8 cellular contexts compared by ENCODE assay signal in genomic region chr13:50081899-50082425, GRCh38.
A peak's percentile ranks its signal among the peaks of the same experiment; 100 is the strongest.
DNase-seq lines count a peak whose midpoint lies in the region; ATAC-seq and TF ChIP-seq lines count a peak whose summit lies in the region.

No MANE protein-coding gene starts in this region.

- H3K4me1 Mint-ChIP-seq in Calu3 (ENCODE audit: low read depth, unreplicated experiment), result peaks cover under 1% of the 10 kb centered on the region
- peaks cover 12% of the 10 kb centered on the region for H3K4me1 Mint-ChIP-seq in endodermal cell

- CTCF ChIA-PET in Calu3 (lab: Charles Lee), result interaction anchor here (0.7 to 2.2 kb wide), 3 partner anchors 44 to 1075 kb away, joined by 3 to 7 read pairs (median 3); partner anchors contain the start of gene TRIM13

- intact Hi-C loops in Calu3 (cut with micrococcal nuclease; ENCODE audit: unreplicated experiment), result loop anchor here (5.0 kb wide), 3 partner anchors 40 to 285 kb away; partner anchors contain the start of gene TRIM13

- peak; percentile 67 for ATAC-seq in GM21423 (IDR thresholded peaks at IDR 0.05; ENCODE audit: unreplicated experiment)

- peak overlapping the region; percentile 99 for H3K4me2 ChIP-seq in mesendoderm (ENCODE audit: low read length)

- H3K4me3 Mint-ChIP-seq in Calu3 (ENCODE audit: low read depth, unreplicated experiment), result peak overlapping the region; percentile 80
- H3K4me3 Mint-ChIP-seq in endodermal cell, result peak overlapping the region; percentile 96

- H3K4ac ChIP-seq in mesendoderm (ENCODE audit: low read depth, low read length), result peak overlapping the region; percentile 40

- H3K23ac ChIP-seq in mesendoderm (ENCODE audit: low read length), result no peak overlapping the region

- peaks cover 27% of the 10 kb centered on the region for H3K4me1 ChIP-seq in HUES48 (ENCODE audit: control insufficient read depth, insufficient read depth, low read length)
- H3K4me1 ChIP-seq in NT2/D1 (ENCODE audit: insufficient read depth, insufficient read length), result no peaks in the 10 kb centered on the region
- no peaks in the 10 kb centered on the region for H3K4me1 ChIP-seq in endodermal cell (ENCODE audit: control insufficient read depth, insufficient read depth, low read length)
- H3K4me1 ChIP-seq in mesendoderm (ENCODE audit: control insufficient read depth, low read depth, low read length), result peaks cover 2% of the 10 kb centered on the region

- H3K4me3 ChIP-seq in HUES48 (ENCODE audit: low read depth, low read length) (peak overlapping the region; percentile 93), NT2/D1 (ENCODE audit: insufficient read length, low read depth) (peak overlapping the region; percentile 56), endodermal cell (ENCODE audit: low read length) (peak overlapping the region; percentile 86), mesendoderm (ENCODE audit: low read length) (peak overlapping the region; percentile 89)

- no peak overlapping the region for H2BK120ac ChIP-seq in mesendoderm (ENCODE audit: low read depth, low read length)

- H3K79me1 ChIP-seq in mesendoderm (ENCODE audit: low read length), result peaks cover 2% of the 10 kb centered on the region

- DNase-seq in Calu3, result peak; percentile 95
- DNase-seq in NT2/D1 (ENCODE audit: low read depth, low spot score), result peak; percentile 92
- peak; percentile 98 for DNase-seq in activated CD8-positive, alpha-beta memory T cell treated with anti-CD3 and anti-CD28 coated beads, Interleukin-2, amount 50 U/mL, for 24 hours (ENCODE audit: extremely low read depth)
- peak; percentile 100 for DNase-seq in endodermal cell
- peak; percentile 99 for DNase-seq in mesendoderm
- peak; percentile 96 for DNase-seq in stimulated activated CD8-positive, alpha-beta memory T cell treated with anti-CD3 and anti-CD28 coated beads, Interleukin-12 subunit alpha, Interleukin-12 subunit beta, amount 100 ng/mL, for 4 hours (ENCODE audit: low read depth)

- H3K36me3 ChIP-seq in HUES48 (ENCODE audit: control insufficient read depth, insufficient read depth, low read length), result no peaks in the 10 kb centered on the region
- no peaks in the 10 kb centered on the region for H3K36me3 ChIP-seq in NT2/D1 (ENCODE audit: insufficient read depth, insufficient read length, low read length)
- no peaks in the 10 kb centered on the region for H3K36me3 ChIP-seq in endodermal cell (ENCODE audit: control insufficient read depth, insufficient read depth, low read length)
- no peaks in the 10 kb centered on the region for H3K36me3 ChIP-seq in mesendoderm (ENCODE audit: control insufficient read depth, insufficient read depth, low read length)

- BruUV-seq in Calu3 (replicated peaks; lab: Mats Ljungman, UMichigan), result no TSS peak

- peak overlapping the region; percentile 95 for H3K27ac ChIP-seq in HUES48 (ENCODE audit: low read depth, low read length)
- H3K27ac ChIP-seq in endodermal cell (ENCODE audit: low read depth, low read length), result peak overlapping the region; percentile 95
- H3K27ac ChIP-seq in mesendoderm (ENCODE audit: low read depth, low read length), result peak overlapping the region; percentile 96

- H2BK15ac ChIP-seq in mesendoderm (replicated peaks; ENCODE audit: low read depth), result no peak overlapping the region

- no peak overlapping the region for H2BK5ac ChIP-seq in mesendoderm (ENCODE audit: low read length)

- H3K56ac ChIP-seq in mesendoderm (ENCODE audit: low read length), result peak overlapping the region; percentile 93

- H3K27me3 ChIP-seq in HUES48 (ENCODE audit: control insufficient read depth, insufficient read depth, low read length), result peaks cover 20% of the 10 kb centered on the region
- H3K27me3 ChIP-seq in NT2/D1 (ENCODE audit: insufficient read depth, insufficient read length), result no peaks in the 10 kb centered on the region
- H3K27me3 ChIP-seq in endodermal cell (ENCODE audit: control insufficient read depth, insufficient read depth, low read length, poor library complexity, severe bottlenecking), result no peaks in the 10 kb centered on the region
- no peaks in the 10 kb centered on the region for H3K27me3 ChIP-seq in mesendoderm (ENCODE audit: insufficient read depth, low read length, poor library complexity)

- no peak overlapping the region for H4K5ac ChIP-seq in mesendoderm (ENCODE audit: low read length)

- WGBS in endodermal cell (ENCODE audit: insufficient coverage in 1 of 2, insufficient read length in 1 of 2), 2 experiments, result 0% methylated on average over 28 to 35 of the region's 35 CpGs
- no CpG with 5 or more reads among the region's 35 CpGs for WGBS in mesendoderm (ENCODE audit: extremely low coverage, insufficient coverage, low lambda C conversion rate)

- H3K9ac ChIP-seq in HUES48 (ENCODE audit: low read depth, low read length) (peak overlapping the region; percentile 84), NT2/D1 (ENCODE audit: insufficient read length, low read depth) (peak overlapping the region; percentile 67), endodermal cell (ENCODE audit: extremely low read depth, low read length, poor library complexity, severe bottlenecking) (peak overlapping the region; percentile 87), mesendoderm (ENCODE audit: low read length) (peak overlapping the region; percentile 93)

- H2AK5ac ChIP-seq in mesendoderm (ENCODE audit: low read length), result no peak overlapping the region

- TF ChIP-seq CTCF in Calu3 (IDR thresholded peaks at IDR 0.05; ENCODE audit: unreplicated experiment) (no peak), endodermal cell (conservative IDR thresholded peaks at IDR 0.05) (no peak)

- no peak overlapping the region for H4K8ac ChIP-seq in mesendoderm (ENCODE audit: low read depth, low read length)

- H3K9me3 ChIP-seq in HUES48 (ENCODE audit: control insufficient read depth, insufficient read depth, low read length) (no peaks in the 10 kb centered on the region), NT2/D1 (ENCODE audit: insufficient read depth, low read length) (no peaks in the 10 kb centered on the region), endodermal cell (ENCODE audit: control insufficient read depth, low read length) (no peaks in the 10 kb centered on the region)

- H3K27me3 Mint-ChIP-seq in Calu3 (ENCODE audit: unreplicated experiment) (no peaks in the 10 kb centered on the region), endodermal cell (ENCODE audit: insufficient read depth) (peaks cover 11% of the 10 kb centered on the region)

- H3K36me3 Mint-ChIP-seq in Calu3 (ENCODE audit: insufficient read depth, unreplicated experiment) (peaks cover 49% of the 10 kb centered on the region), endodermal cell (ENCODE audit: low read depth) (no peaks in the 10 kb centered on the region)

- H3K27ac Mint-ChIP-seq in Calu3 (ENCODE audit: unreplicated experiment), result peak overlapping the region; percentile 91
- H3K27ac Mint-ChIP-seq in endodermal cell, result peak overlapping the region; percentile 98

- H3K79me2 ChIP-seq in mesendoderm (ENCODE audit: control insufficient read depth, insufficient read depth, low read length), result peaks cover 16% of the 10 kb centered on the region

- no peaks in the 10 kb centered on the region for H3K9me3 Mint-ChIP-seq in Calu3 (ENCODE audit: low read depth, unreplicated experiment)
- H3K9me3 Mint-ChIP-seq in endodermal cell, result no peaks in the 10 kb centered on the region

- peak overlapping the region; percentile 94 for H3K18ac ChIP-seq in mesendoderm (ENCODE audit: low read length)

Comparison
In these comparisons a context has a peak if more than half of its experiments do, and no peak if none do; other contexts are left out.
1. Peak in every context shown above with its lines: DNase-seq, ATAC-seq, H3K4me3 ChIP-seq and H3K27ac ChIP-seq.